In genomic region chr14:95419569-95419968, GRCh38 we compare ENCODE assay signal across 22 cellular contexts.
"Had no signal": no experiment of that assay in that cellular context is flagged by ENCODE, and none has a peak within 500 bp of the region (broad histone marks: within the 10 kb centered on the region; RNA-seq: fewer than 3 reads in every experiment).

No MANE protein-coding gene starts in this region.

- DNase-seq: Karpas-422, KG1, MG63, NCI-H1092, NCI-H1105 treated with DMSO at 0.1 percent for 48 hours, NCI-H1417 treated with DMSO at 0.1 percent for 48 hours, NCI-H146, NCI-H1694 treated with DMSO at 0.1 percent for 48 hours, NCI-H1930, NCI-H2081, NCI-H2107, NCI-H2171, NCI-H226, NCI-H446, NCI-H510A, NCI-H524 treated with DMSO at 0.1 percent for 48 hours, NCI-H774, SHP77 treated with DMSO at 0.1 percent for 48 hours, SJCRH30 had no signal

- H3K27ac ChIP-seq: RWPE1, SJCRH30 had no signal

- H3K36me3 ChIP-seq: MG63 had no signal

- H3K27me3 ChIP-seq: MG63, SJCRH30 had no signal

- H3K4me1 ChIP-seq: SJCRH30 had no signal

- ATAC-seq: Panc1, SK-N-SH treated with all-trans-retinoic acid at 6 μM for 48 hours had no signal

- H3K9me3 ChIP-seq: MG63, SJCRH30 had no signal

- H3K4me3 ChIP-seq: MG63, SJCRH30 had no signal
